Comparison of ENCODE assay signal across 8 cellular contexts in the genomic region with DNA sequence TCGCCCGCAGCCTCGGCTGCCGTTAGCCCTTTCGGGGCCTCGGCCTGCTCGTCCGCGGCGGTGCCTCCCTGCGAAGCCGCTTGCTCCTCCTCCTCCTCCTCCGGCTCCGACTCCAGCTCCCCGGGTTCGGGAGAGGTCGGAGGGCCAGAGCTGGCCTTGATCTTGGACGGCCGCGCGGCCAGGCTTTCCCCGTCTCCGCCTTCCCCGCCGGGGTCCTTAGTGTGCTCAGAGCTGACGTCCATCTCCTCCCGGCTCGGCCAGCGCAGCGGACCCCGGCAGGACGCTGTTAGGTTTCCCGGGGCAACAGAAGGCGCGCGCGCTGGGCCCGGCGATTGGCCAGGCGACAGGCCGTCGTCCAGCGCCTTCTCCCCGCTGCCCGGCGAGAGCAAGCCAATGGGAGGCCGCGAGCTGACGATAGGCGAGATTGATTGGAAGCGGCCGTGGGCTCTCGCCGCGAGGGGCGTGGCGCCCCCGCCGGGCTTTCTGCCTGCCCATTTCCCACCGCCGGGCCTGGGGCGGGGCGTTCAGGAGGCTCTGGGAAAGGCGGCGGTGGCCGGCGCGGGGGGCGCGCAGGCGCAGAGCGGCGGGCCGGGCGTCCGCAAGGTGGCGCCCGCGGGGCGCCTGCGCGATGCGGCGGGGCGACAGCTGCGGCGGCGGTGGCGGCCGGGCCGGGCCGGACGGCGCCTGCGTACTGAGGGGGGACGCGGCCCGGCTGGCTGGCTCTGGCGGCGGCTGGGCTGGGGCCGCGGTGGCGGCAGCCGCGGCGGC. TPM values are rescaled to one million over a fixed set of nuclear protein-coding genes. Genes with fewer than 3 reads are reported as not detected.
DNase-seq lines count a peak whose midpoint lies in the region; ATAC-seq and TF ChIP-seq lines count a peak whose summit lies in the region.

A gene with protein sequence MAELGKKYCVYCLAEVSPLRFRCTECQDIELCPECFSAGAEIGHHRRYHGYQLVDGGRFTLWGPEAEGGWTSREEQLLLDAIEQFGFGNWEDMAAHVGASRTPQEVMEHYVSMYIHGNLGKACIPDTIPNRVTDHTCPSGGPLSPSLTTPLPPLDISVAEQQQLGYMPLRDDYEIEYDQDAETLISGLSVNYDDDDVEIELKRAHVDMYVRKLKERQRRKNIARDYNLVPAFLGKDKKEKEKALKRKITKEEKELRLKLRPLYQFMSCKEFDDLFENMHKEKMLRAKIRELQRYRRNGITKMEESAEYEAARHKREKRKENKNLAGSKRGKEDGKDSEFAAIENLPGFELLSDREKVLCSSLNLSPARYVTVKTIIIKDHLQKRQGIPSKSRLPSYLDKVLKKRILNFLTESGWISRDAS (plus strand): TSS at position 676 of the 768 bp plus-strand sequence. CDS start 208 bp downstream, outside the sequence.

- H4K20me1 ChIP-seq in BLaER1, result peaks cover 56% of the 10 kb centered on the region

- no peak for TF ChIP-seq CTCF in colonic mucosa (IDR thresholded peaks at IDR 0.05)

- 0 out of 2 replicates have a peak, but pooled peaks cover 2% of the 10 kb centered on the region for H3K36me3 ChIP-seq in BLaER1
- no peaks in the 10 kb centered on the region for H3K36me3 ChIP-seq in colonic mucosa

- peak; percentile 99 for DNase-seq in GM19240 (ENCODE audit: insufficient read length, low spot score)
- DNase-seq in NCI-H524 treated with DMSO at 0.1 percent for 48 hours (lab: John Stamatoyannopoulos, UW), result peak; percentile 81
- DNase-seq in activated CD4-positive, alpha-beta T cell treated with anti-CD3 and anti-CD28 coated beads for 48 hours, result peak; percentile 95
- peak; percentile 97 for DNase-seq in colonic mucosa
- peak; percentile 82 to 93 for DNase-seq in stimulated activated CD4-positive, alpha-beta T cell treated with anti-CD3 and anti-CD28 coated beads, Interleukin-1b, Interleukin-23, amount 100 ng/mL, for 4 hours (ENCODE audit: low read depth in 2 of 2)

- peak; percentile 71 for ATAC-seq in HG03460 (IDR thresholded peaks at IDR 0.05; ENCODE audit: unreplicated experiment)

- intact Hi-C loops in colonic mucosa (cut with DNase I), result no loop called here

- H3K27ac ChIP-seq in BLaER1, result peak within 1 kb of the TSS; percentile 94
- peak within 1 kb of the TSS; percentile 75 for H3K27ac ChIP-seq in colonic mucosa
- H3K27ac ChIP-seq in layer of hippocampus (ENCODE audit: low read depth, low read length), result peak within 1 kb of the TSS; percentile 71

- H3K4me1 ChIP-seq in BLaER1, result peaks cover 53% of the 10 kb centered on the region
- H3K4me1 ChIP-seq in colonic mucosa, result peaks cover 24% of the 10 kb centered on the region

- H3K27me3 ChIP-seq in BLaER1 (peaks cover 10% of the 10 kb centered on the region), colonic mucosa (no peaks in the 10 kb centered on the region), layer of hippocampus (ENCODE audit: control insufficient read depth, insufficient read depth, low read length) (no peaks in the 10 kb centered on the region)

- H3K9me3 ChIP-seq in BLaER1, result no peaks in the 10 kb centered on the region
- H3K9me3 ChIP-seq in colonic mucosa, result no peaks in the 10 kb centered on the region

- peak within 1 kb of the TSS; percentile 100 for H3K4me3 ChIP-seq in BLaER1
- peak within 1 kb of the TSS; percentile 82 for H3K4me3 ChIP-seq in colonic mucosa

- H3K4me2 ChIP-seq in BLaER1, result peak within 1 kb of the TSS; percentile 100

- H3K9ac ChIP-seq in BLaER1 (peak within 1 kb of the TSS; percentile 97), colonic mucosa (ENCODE audit: low read depth in 2 of 2, low read length in 2 of 2) (peak within 1 kb of the TSS; percentile 87)

RNA-seq across cellular contexts. Expression of the gene that starts here (rescaled TPM):
- total RNA-seq in colonic mucosa, result 10 to 100 TPM; 24.0 to 27.2 TPM

Comparison
In these comparisons a context has a peak if more than half of its experiments do, and no peak if none do; other contexts are left out.
1. Peak in every context shown above with its lines: DNase-seq, ATAC-seq, H3K4me3 ChIP-seq and H3K27ac ChIP-seq.